ENCODE assay signal across 24 cellular contexts in the genomic region with DNA sequence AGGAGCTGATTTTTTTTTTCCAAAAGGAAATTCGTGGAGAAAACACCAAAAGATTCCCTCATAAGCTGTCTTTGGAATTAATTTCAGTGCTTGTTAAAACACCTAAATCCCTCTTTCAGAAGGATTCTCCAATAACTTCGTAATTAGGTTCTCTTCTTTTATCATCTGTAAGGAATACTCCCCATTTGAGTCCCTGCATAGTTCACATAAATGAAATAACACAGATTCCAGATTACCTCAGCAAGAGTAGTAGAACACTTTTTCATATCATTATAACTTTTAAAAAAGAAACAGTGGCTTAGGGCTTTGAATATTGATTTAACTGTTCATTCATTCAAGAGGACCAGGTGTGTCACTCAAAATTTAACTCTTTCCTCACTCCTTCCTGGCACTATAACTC. TPM values are rescaled to one million over a fixed set of nuclear protein-coding genes. Genes with fewer than 3 reads are reported as not detected.
DNase-seq lines count a peak whose midpoint lies in the region; ATAC-seq and TF ChIP-seq lines count a peak whose summit lies in the region.
"Had no signal": no experiment of that assay in that cellular context is flagged by ENCODE, and none has a peak within 500 bp of the region (broad histone marks: within the 10 kb centered on the region; RNA-seq: fewer than 3 reads in every experiment).

No MANE protein-coding gene starts in this region.

- no peak for TF ChIP-seq CTCF in IMR-90 (conservative IDR thresholded peaks at IDR 0.05; ENCODE audit: low read depth, low read length)
- no peak for TF ChIP-seq CTCF in fibroblast of the aortic adventitia (IDR thresholded peaks at IDR 0.05; ENCODE audit: insufficient read depth, low read length)
- TF ChIP-seq CTCF in osteoblast (IDR thresholded peaks at IDR 0.05; ENCODE audit: extremely low read depth, low read depth, low read length): no peak
- no peak for TF ChIP-seq CTCF in HFFc6 (IDR thresholded peaks at IDR 0.05)

- no peak overlapping the region for H3K9ac ChIP-seq in IMR-90 (ENCODE audit: low read depth, low read length)
- H3K9ac ChIP-seq: BLaER1 had no signal

- no peak overlapping the region; the same call in 1 of the 2 replicates for H3K27ac Mint-ChIP-seq in HFFc6
- H3K27ac Mint-ChIP-seq: activated CD8-positive, alpha-beta T cell treated with anti-CD3 and anti-CD28 coated beads, Interleukin-2, amount 10 ng/mL, durations not matched to agents 7 days and 5 days; activated naive CD8-positive, alpha-beta T cell treated with anti-CD3 and anti-CD28 coated beads for 36 hours; stimulated activated naive CD8-positive, alpha-beta T cell treated with anti-CD3 and anti-CD28 coated beads, Interleukin-15, amount 100 ng/mL, for 72 hours had no signal

- H3K23ac ChIP-seq in IMR-90 (ENCODE audit: low read depth, low read length): peak overlapping the region; percentile 27; the same call in 1 of the 2 replicates

- H3K79me2 ChIP-seq in osteoblast (ENCODE audit: insufficient read depth, low read length): no peaks in the 10 kb centered on the region

- H3K14ac ChIP-seq in IMR-90 (replicated peaks; ENCODE audit: low read depth, low read length): peak overlapping the region; percentile 59

- H3K4ac ChIP-seq in IMR-90 (ENCODE audit: low read depth, low read length): peak overlapping the region; percentile 62

- H2AK5ac ChIP-seq in IMR-90 (ENCODE audit: low read depth, low read length): 0 out of 2 replicates have a peak overlapping the region, but pooled peaks have one; percentile 44

- no peaks in the 10 kb centered on the region for H3K27me3 Mint-ChIP-seq in HFFc6 (ENCODE audit: insufficient read depth)
- H3K27me3 Mint-ChIP-seq: activated naive CD8-positive, alpha-beta T cell treated with anti-CD3 and anti-CD28 coated beads for 36 hours; stimulated activated naive CD8-positive, alpha-beta T cell treated with anti-CD3 and anti-CD28 coated beads, Interleukin-15, amount 100 ng/mL, for 72 hours had no signal

- DNase-seq in AG08395 (ENCODE audit: low spot score): peak; percentile 20
- peak; percentile 33 for DNase-seq in IMR-90
- peak; percentile 25 for DNase-seq in fibroblast of the aortic adventitia (ENCODE audit: low read depth)
- no peak for DNase-seq in osteoblast (ENCODE audit: insufficient read length, low spot score, missing footprints)
- no peak for DNase-seq in OCI-M2 (lab: John Stamatoyannopoulos, UW; ENCODE audit: unreplicated experiment)
- no peak for DNase-seq in activated T-cell treated with anti-CD3 and anti-CD28 coated beads, Interleukin-2, amount 50 U/mL, for 1 hour
- DNase-seq in HFFc6: no peak
- DNase-seq: activated CD4-positive, alpha-beta T cell treated with anti-CD3 and anti-CD28 coated beads for 1 hour; activated CD8-positive, alpha-beta T cell treated with anti-CD3 and anti-CD28 coated beads, Interleukin-2, amount 10 ng/mL, durations not matched to agents 7 days and 5 days; activated effector memory CD4-positive, alpha-beta T cell treated with anti-CD3 and anti-CD28 coated beads, Interleukin-2, amount 50 U/mL, for 16 hours; activated naive CD8-positive, alpha-beta T cell treated with anti-CD3 and anti-CD28 coated beads for 36 hours; dorsolateral prefrontal cortex; GF-D8; KG1; MG63; NCI-H2081; NCI-H510A; stimulated activated CD8-positive, alpha-beta memory T cell treated with anti-CD3 and anti-CD28 coated beads, Interleukin-4, amount 100 ng/mL, for 48 hours; stimulated activated naive CD8-positive, alpha-beta T cell treated with anti-CD3 and anti-CD28 coated beads, Interleukin-15, amount 100 ng/mL, for 72 hours; T-helper 2 cell; thyroid gland had no signal

- ATAC-seq in IMR-90 (ENCODE audit: low read depth) (peak; percentile 70), GM21723 (IDR thresholded peaks at IDR 0.05; ENCODE audit: unreplicated experiment) (no peak)
- ATAC-seq: activated CD8-positive, alpha-beta T cell treated with anti-CD3 and anti-CD28 coated beads, Interleukin-2, amount 10 ng/mL, durations not matched to agents 7 days and 5 days; stimulated activated naive CD8-positive, alpha-beta T cell treated with anti-CD3 and anti-CD28 coated beads, Interleukin-15, amount 100 ng/mL, for 72 hours had no signal

- no CpG with 5 or more reads among the region's 2 CpGs for WGBS in IMR-90 (ENCODE audit: extremely low coverage in 2 of 2, insufficient read length in 1 of 2), 2 experiments

- H2BK15ac ChIP-seq in IMR-90 (ENCODE audit: low read depth, low read length): peak overlapping the region; percentile 36; the same call in 2 of the 3 replicates

- H3K4me3 Mint-ChIP-seq in HFFc6: no peak overlapping the region
- H3K4me3 Mint-ChIP-seq: activated CD8-positive, alpha-beta T cell treated with anti-CD3 and anti-CD28 coated beads, Interleukin-2, amount 10 ng/mL, durations not matched to agents 7 days and 5 days; activated naive CD8-positive, alpha-beta T cell treated with anti-CD3 and anti-CD28 coated beads for 36 hours; stimulated activated naive CD8-positive, alpha-beta T cell treated with anti-CD3 and anti-CD28 coated beads, Interleukin-15, amount 100 ng/mL, for 72 hours had no signal

- POLR2A ChIA-PET in IMR-90 (lab: Charles Lee; ENCODE audit: unreplicated experiment): interaction anchor here (0.6 to 0.7 kb wide), 2 partner anchors 10 to 43 kb away, joined by 3 to 9 read pairs; no protein-coding TSS in a partner anchor

- dilution Hi-C loops in IMR-90 (cut with HindIII; ENCODE audit: low sequenced_read_pairs, unreplicated experiment): no loop called here

- H3K4me3 ChIP-seq in IMR-90 (ENCODE audit: insufficient read depth, low read depth, low read length): no peak overlapping the region
- H3K4me3 ChIP-seq in fibroblast of the aortic adventitia (ENCODE audit: low read depth, low read length): no peak overlapping the region
- no peak overlapping the region for H3K4me3 ChIP-seq in osteoblast (ENCODE audit: insufficient read depth, low read length)
- H3K4me3 ChIP-seq: BLaER1, dorsolateral prefrontal cortex, MG63, skin epidermis, thyroid gland had no signal

- peak overlapping the region; percentile 56 for H4K5ac ChIP-seq in IMR-90 (ENCODE audit: low read depth, low read length)

- peaks cover 5% of the 10 kb centered on the region; the same call in 1 of the 2 replicates for H3K36me3 ChIP-seq in IMR-90 (ENCODE audit: control insufficient read depth, insufficient read depth, low read length)
- no peaks in the 10 kb centered on the region for H3K36me3 ChIP-seq in osteoblast (ENCODE audit: insufficient read depth, low read length)
- H3K36me3 ChIP-seq: BLaER1, MG63, thyroid gland had no signal

- intact Hi-C loops in IMR-90 (cut with micrococcal nuclease): no loop called here

- H2AFZ ChIP-seq in IMR-90 (replicated peaks; ENCODE audit: low read length, poor library complexity) (no peak overlapping the region), osteoblast (ENCODE audit: low read length) (no peak overlapping the region)

- 0 out of 2 replicates have a peak, but pooled peaks cover 4% of the 10 kb centered on the region for H3K36me3 Mint-ChIP-seq in HFFc6 (ENCODE audit: low read depth)
- H3K36me3 Mint-ChIP-seq: activated naive CD8-positive, alpha-beta T cell treated with anti-CD3 and anti-CD28 coated beads for 36 hours had no signal

- H3K9me3 Mint-ChIP-seq in HFFc6: peaks cover 41% of the 10 kb centered on the region

- peak overlapping the region; percentile 47 for H4K91ac ChIP-seq in IMR-90 (ENCODE audit: insufficient read depth, low read depth, low read length)

- H3K27ac ChIP-seq in IMR-90 (ENCODE audit: insufficient read depth, low read length) (peak overlapping the region; percentile 77; the same call in 1 of the 2 replicates), osteoblast (ENCODE audit: low read depth, low read length) (peak overlapping the region; percentile 12)
- H3K27ac ChIP-seq: BLaER1, dorsolateral prefrontal cortex, thyroid gland had no signal

- H2AK9ac ChIP-seq in IMR-90 (replicated peaks; ENCODE audit: low read depth, low read length, poor library complexity): no peak overlapping the region

- H3K9me3 ChIP-seq in IMR-90 (ENCODE audit: control insufficient read depth, insufficient read depth, low read length): no peaks in the 10 kb centered on the region
- H3K9me3 ChIP-seq in osteoblast (ENCODE audit: low read depth, low read length): no peaks in the 10 kb centered on the region
- H3K9me3 ChIP-seq: BLaER1, MG63, thyroid gland had no signal

- H2BK120ac ChIP-seq in IMR-90 (ENCODE audit: low read depth, low read length): peak overlapping the region; percentile 66

- H3K4me1 ChIP-seq in IMR-90 (ENCODE audit: control insufficient read depth, insufficient read depth, low read length): peaks cover 22% of the 10 kb centered on the region
- H3K4me1 ChIP-seq in osteoblast (ENCODE audit: insufficient read depth, low read length): peaks cover 15% of the 10 kb centered on the region
- H3K4me1 ChIP-seq: BLaER1 had no signal

- no peak overlapping the region for H3K56ac ChIP-seq in IMR-90 (ENCODE audit: extremely low read depth, insufficient read depth, low read length)

- no peak for TF ChIP-seq POLR2A in IMR-90 (IDR thresholded peaks at IDR 0.05; ENCODE audit: low read depth, low read length)

- no peak for TF ChIP-seq RAD21 in IMR-90 (IDR thresholded peaks at IDR 0.05; ENCODE audit: low read length)

- no peaks in the 10 kb centered on the region for H3K79me1 ChIP-seq in IMR-90 (ENCODE audit: low read depth in 1 of 2, low read length in 2 of 2)

- peak overlapping the region; percentile 59 for H2BK20ac ChIP-seq in IMR-90 (ENCODE audit: low read depth, low read length)

- in situ Hi-C loops in IMR-90 (cut with MboI; ENCODE audit: low sequenced_read_pairs): no loop called here

- H3K27me3 ChIP-seq in IMR-90 (ENCODE audit: control insufficient read depth, insufficient read depth, low read length) (no peaks in the 10 kb centered on the region), osteoblast (ENCODE audit: insufficient read depth, low read length) (no peaks in the 10 kb centered on the region)
- H3K27me3 ChIP-seq: BLaER1, dorsolateral prefrontal cortex, MG63, thyroid gland had no signal

- peaks cover 11% of the 10 kb centered on the region for H3K9me1 ChIP-seq in IMR-90 (ENCODE audit: insufficient read depth, low read length)

- H4K8ac ChIP-seq in IMR-90 (ENCODE audit: low read depth in 2 of 2, low read length in 2 of 2): peak overlapping the region; percentile 46 to 53; a peak in 3 of 4 replicates

- no TSS peak for BruUV-seq in IMR-90 (replicated peaks; lab: Mats Ljungman, UMichigan)

- no peaks in the 10 kb centered on the region for H4K20me1 ChIP-seq in IMR-90 (ENCODE audit: insufficient read depth, low read length)
- H4K20me1 ChIP-seq in osteoblast (ENCODE audit: insufficient read depth, low read length): no peaks in the 10 kb centered on the region
- H4K20me1 ChIP-seq: BLaER1 had no signal

- H3K4me2 ChIP-seq in IMR-90 (ENCODE audit: low read depth, low read length) (peak overlapping the region; percentile 55), osteoblast (ENCODE audit: insufficient read depth, low read length) (no peak overlapping the region)
- H3K4me2 ChIP-seq: BLaER1 had no signal

- no peaks in the 10 kb centered on the region; the same call in 1 of the 2 replicates for H3K4me1 Mint-ChIP-seq in HFFc6 (ENCODE audit: low read depth)
- H3K4me1 Mint-ChIP-seq: activated naive CD8-positive, alpha-beta T cell treated with anti-CD3 and anti-CD28 coated beads for 36 hours; stimulated activated naive CD8-positive, alpha-beta T cell treated with anti-CD3 and anti-CD28 coated beads, Interleukin-15, amount 100 ng/mL, for 72 hours had no signal

- CTCF ChIA-PET in IMR-90 (lab: Yijun Ruan, JAX): no interaction called here

- no peak overlapping the region for H2BK5ac ChIP-seq in IMR-90 (ENCODE audit: low read depth, low read length, poor library complexity, severe bottlenecking)

- peak overlapping the region; percentile 92 for H3K18ac ChIP-seq in IMR-90 (ENCODE audit: low read depth, low read length)

RNA-seq across cellular contexts. Expression of a gene that starts 55.5 kb away (rescaled TPM):
- total RNA-seq in IMR-90 (2012; rRNA removed) (2.8 and 3.8 TPM in 2 replicates), fibroblast of the aortic adventitia (ENCODE audit: low replicate concordance) (11.9 and 221 TPM in 2 replicates), osteoblast (23.9 and 24.2 TPM in 2 replicates)
- polyA plus RNA-seq in IMR-90 (2012; rRNA removed): 1.3 and 1.8 TPM in 2 replicates
- polyA plus RNA-seq in IMR-90 (2012; cell fraction: cytosol; rRNA removed): 0.56 and 0.70 TPM in 2 replicates
- 0.33 and 3.3 TPM in 2 replicates for polyA plus RNA-seq in IMR-90 (2012; cell fraction: nucleus; rRNA removed; ENCODE audit: low replicate concordance)
- under 1 TPM in 5 of 6 experiments, not detected in 1; 0.05 to 0.97 (median 0.39) TPM for total RNA-seq in HFFc6 (2021; fragmentation: NEBNext Ultra II Directional; extraction: Animal tissue kit (Norgen Biotek cat#: 25700))
- total RNA-seq: activated CD8-positive, alpha-beta T cell treated with anti-CD3 and anti-CD28 coated beads, Interleukin-2, amount 10 ng/mL, durations not matched to agents 7 days and 5 days; activated naive CD8-positive, alpha-beta T cell treated with anti-CD3 and anti-CD28 coated beads for 36 hours had no signal

Comparison
In these comparisons a context has a peak if more than half of its experiments do, and no peak if none do; other contexts are left out.
1. DNase-seq: peak in AG08395 (single experiment), IMR-90 (single experiment) and fibroblast of the aortic adventitia (single experiment); none in osteoblast (single experiment), OCI-M2 (single experiment), activated T-cell treated with anti-CD3 and anti-CD28 coated beads, Interleukin-2, amount 50 U/mL, for 1 hour (single experiment) and HFFc6 (single experiment).